1 cellular context compared by ENCODE assay signal in the genomic region with DNA sequence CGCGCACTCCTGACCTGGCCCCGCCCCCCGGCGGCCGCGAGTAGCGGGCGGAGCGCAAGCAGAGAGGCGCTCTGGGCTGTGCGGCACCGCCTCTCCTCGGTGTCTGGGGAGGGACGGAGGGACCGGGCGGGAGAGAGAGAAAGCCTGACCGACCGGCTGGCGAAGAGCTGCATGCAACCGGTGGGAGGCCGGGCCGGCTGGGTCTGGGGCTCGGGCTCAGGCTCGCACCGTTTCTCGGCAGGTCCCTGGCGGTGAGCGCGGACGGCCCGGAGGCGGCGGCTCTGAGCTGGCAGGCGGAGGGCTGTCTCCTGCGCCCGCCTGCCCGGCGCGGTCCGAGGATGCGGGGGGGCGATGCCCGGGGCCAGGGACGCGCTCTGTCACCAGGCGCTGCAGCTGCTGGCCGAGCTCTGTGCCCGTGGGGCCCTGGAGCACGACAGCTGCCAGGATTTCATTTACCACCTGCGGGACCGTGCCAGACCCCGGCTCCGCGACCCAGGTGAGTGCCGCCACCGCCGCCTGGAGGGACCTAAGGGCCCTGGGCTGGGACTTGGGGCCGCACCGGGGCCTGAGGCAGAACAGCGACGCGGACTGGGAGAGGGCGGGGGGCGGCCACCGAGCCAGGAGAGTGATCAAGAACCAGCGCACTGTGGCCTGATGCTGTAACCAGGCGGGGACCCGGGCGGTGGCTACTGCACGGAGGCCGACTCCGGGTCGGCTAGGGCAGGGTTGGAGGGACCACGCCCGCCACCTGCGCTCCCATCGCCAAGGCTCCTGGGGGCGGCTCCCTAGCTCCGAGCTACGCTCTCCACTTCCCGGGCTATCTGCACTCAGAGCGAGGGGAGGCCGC.
TF ChIP-seq lines count a peak whose summit lies in the region.

A gene with protein sequence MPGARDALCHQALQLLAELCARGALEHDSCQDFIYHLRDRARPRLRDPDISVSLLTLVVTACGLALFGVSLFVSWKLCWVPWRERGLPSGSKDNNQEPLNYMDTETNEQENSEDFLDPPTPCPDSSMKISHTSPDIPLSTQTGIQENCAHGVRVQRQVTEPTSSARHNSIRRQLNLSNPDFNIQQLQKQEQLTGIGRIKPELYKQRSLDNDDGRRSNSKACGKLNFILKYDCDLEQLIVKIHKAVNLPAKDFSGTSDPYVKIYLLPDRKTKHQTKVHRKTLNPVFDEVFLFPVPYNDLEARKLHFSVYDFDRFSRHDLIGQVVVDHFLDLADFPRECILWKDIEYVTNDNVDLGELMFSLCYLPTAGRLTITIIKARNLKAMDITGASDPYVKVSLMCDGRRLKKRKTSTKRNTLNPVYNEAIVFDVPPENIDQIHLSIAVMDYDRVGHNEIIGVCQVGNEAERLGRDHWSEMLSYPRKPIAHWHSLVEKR (plus strand): TSS at position 69 of the 847 bp plus-strand sequence. CDS start 283 bp downstream, at position 352.

TF ChIP-seq in endothelial cell of umbilical vein, 7 proteins besides CTCF, POLR2A, EP300 and RAD21 (continued from another document):
- peak; percentile 16 for TF ChIP-seq EZH2 (IDR thresholded peaks at IDR 0.05; ENCODE audit: borderline replicate concordance, low read depth, low read length, severe bottlenecking)
- TF ChIP-seq JUN (IDR thresholded peaks at IDR 0.05; ENCODE audit: borderline replicate concordance, insufficient read depth, insufficient read length, low read depth) = no peak
- TF ChIP-seq, protein P1, sequence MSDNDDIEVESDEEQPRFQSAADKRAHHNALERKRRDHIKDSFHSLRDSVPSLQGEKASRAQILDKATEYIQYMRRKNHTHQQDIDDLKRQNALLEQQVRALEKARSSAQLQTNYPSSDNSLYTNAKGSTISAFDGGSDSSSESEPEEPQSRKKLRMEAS (IDR thresholded peaks at IDR 0.05; ENCODE audit: insufficient read depth, insufficient read length) = no peak
